24 cellular contexts compared by ENCODE assay signal in the genomic region with DNA sequence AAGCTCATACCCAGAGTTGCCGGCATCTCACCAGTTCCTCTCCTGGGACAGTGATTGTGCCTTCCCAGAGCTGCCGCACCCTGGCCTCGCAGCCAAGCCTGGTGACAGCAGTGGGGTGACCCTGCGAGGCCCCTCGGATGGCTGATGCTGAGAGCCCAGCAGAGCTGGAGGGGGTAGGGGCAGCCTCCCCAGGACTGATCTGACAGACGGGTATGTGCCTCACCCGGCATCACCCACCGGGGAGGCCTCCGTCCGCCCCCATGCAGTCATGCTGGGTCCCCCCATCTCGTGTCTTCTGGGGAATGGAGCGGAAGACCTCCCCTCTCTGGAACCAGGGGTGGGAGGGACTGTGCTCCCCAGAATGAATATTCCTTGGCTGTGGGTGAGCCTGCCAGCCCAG.
"Had no signal": no experiment of that assay in that cellular context is flagged by ENCODE, and none has a peak within 500 bp of the region (broad histone marks: within the 10 kb centered on the region; RNA-seq: fewer than 3 reads in every experiment).

No MANE protein-coding gene starts in this region.

- H3K27me3 Mint-ChIP-seq: activated CD8-positive, alpha-beta memory T cell treated with anti-CD3 and anti-CD28 coated beads, Interleukin-2, amount 10 ng/mL, durations not matched to agents 7 days and 5 days; activated naive CD4-positive, alpha-beta T cell treated with anti-CD3 and anti-CD28 coated beads, Interleukin-2, amount 50 U/mL, for 24 hours; activated T-cell treated with anti-CD3 and anti-CD28 coated beads, Interleukin-2, amount 50 U/mL, for 24 hours; T-cell had no signal

- H3K4me3 ChIP-seq: ascending aorta, body of pancreas had no signal

- H3K36me3 Mint-ChIP-seq: activated CD8-positive, alpha-beta memory T cell treated with anti-CD3 and anti-CD28 coated beads, Interleukin-2, amount 10 ng/mL, durations not matched to agents 7 days and 5 days; activated naive CD4-positive, alpha-beta T cell treated with anti-CD3 and anti-CD28 coated beads, Interleukin-2, amount 50 U/mL, for 24 hours; T-cell had no signal

- H3K27ac ChIP-seq: ascending aorta, body of pancreas, WERI-Rb-1 had no signal

- H3K9me3 Mint-ChIP-seq: activated naive CD4-positive, alpha-beta T cell treated with anti-CD3 and anti-CD28 coated beads, Interleukin-2, amount 50 U/mL, for 24 hours; activated T-cell treated with anti-CD3 and anti-CD28 coated beads, Interleukin-2, amount 50 U/mL, for 24 hours; activated T-helper 1 cell treated with anti-CD3 and anti-CD28 coated beads, Interleukin-12 subunit alpha, Interleukin-12 subunit beta, Interleukin-2, Interleukin-4 antibody, amounts not matched to agents 30 ng/mL and 10 ng/mL and 1 ng/mL, durations not matched to agents 14 hours and 24 hours and 36 hours; T-cell had no signal

- H3K27me3 ChIP-seq: ascending aorta, body of pancreas had no signal

- H3K9me3 ChIP-seq: ascending aorta, body of pancreas had no signal

- DNase-seq: activated CD4-positive, alpha-beta T cell treated with anti-CD3 and anti-CD28 coated beads for 48 hours; activated CD4-positive, alpha-beta T cell treated with anti-CD3 and anti-CD28 coated beads, Interleukin-2, amount 50 U/mL, for 48 hours; activated CD4-positive, CD25-positive, alpha-beta regulatory T cell treated with anti-CD3 and anti-CD28 coated beads, Interleukin-2, amount 50 U/mL, for 72 hours; activated CD8-positive, alpha-beta memory T cell treated with anti-CD3 and anti-CD28 coated beads, Interleukin-2, amount 10 ng/mL, durations not matched to agents 7 days and 5 days; activated effector memory CD4-positive, alpha-beta T cell treated with Interleukin-2 at 50 U/mL for 16 hours; activated naive CD4-positive, alpha-beta T cell; activated T-cell treated with anti-CD3 and anti-CD28 coated beads, Interleukin-2, amount 50 U/mL, for 24 hours; body of pancreas; central memory CD4-positive, alpha-beta T cell; NCI-H1048; NCI-H1930; NCI-H2107; NCI-H2171 treated with DMSO at 0.1 percent for 48 hours; NCI-H510A; NCI-H526 treated with DMSO at 0.1 percent for 48 hours; NCI-H82; PC-3; SIG-M5; T-cell; T-helper 2 cell; WERI-Rb-1 had no signal

- ATAC-seq: activated CD8-positive, alpha-beta memory T cell treated with anti-CD3 and anti-CD28 coated beads, Interleukin-2, amount 10 ng/mL, durations not matched to agents 7 days and 5 days; body of pancreas; PC-3 had no signal

- H3K27ac Mint-ChIP-seq: activated CD8-positive, alpha-beta memory T cell treated with anti-CD3 and anti-CD28 coated beads, Interleukin-2, amount 10 ng/mL, durations not matched to agents 7 days and 5 days; activated naive CD4-positive, alpha-beta T cell treated with anti-CD3 and anti-CD28 coated beads, Interleukin-2, amount 50 U/mL, for 24 hours; activated T-cell treated with anti-CD3 and anti-CD28 coated beads, Interleukin-2, amount 50 U/mL, for 24 hours; activated T-helper 1 cell treated with anti-CD3 and anti-CD28 coated beads, Interleukin-12 subunit alpha, Interleukin-12 subunit beta, Interleukin-2, Interleukin-4 antibody, amounts not matched to agents 30 ng/mL and 10 ng/mL and 1 ng/mL, durations not matched to agents 14 hours and 24 hours and 36 hours; T-cell had no signal

- H3K36me3 ChIP-seq: ascending aorta, WERI-Rb-1 had no signal

- H3K4me3 Mint-ChIP-seq: activated CD8-positive, alpha-beta memory T cell treated with anti-CD3 and anti-CD28 coated beads, Interleukin-2, amount 10 ng/mL, durations not matched to agents 7 days and 5 days; activated naive CD4-positive, alpha-beta T cell treated with anti-CD3 and anti-CD28 coated beads, Interleukin-2, amount 50 U/mL, for 24 hours; activated T-cell treated with anti-CD3 and anti-CD28 coated beads, Interleukin-2, amount 50 U/mL, for 24 hours; activated T-helper 1 cell treated with anti-CD3 and anti-CD28 coated beads, Interleukin-12 subunit alpha, Interleukin-12 subunit beta, Interleukin-2, Interleukin-4 antibody, amounts not matched to agents 30 ng/mL and 10 ng/mL and 1 ng/mL, durations not matched to agents 14 hours and 24 hours and 36 hours had no signal
